Comparison of ENCODE assay signal across 29 cellular contexts in genomic region chr1:107575226-107575625, GRCh38.
"Had no signal": no experiment of that assay in that cellular context is flagged by ENCODE, and none has a peak within 500 bp of the region (broad histone marks: within the 10 kb centered on the region; RNA-seq: fewer than 3 reads in every experiment).

No MANE protein-coding gene starts in this region.

- H3K27ac ChIP-seq: ascending aorta, cardiac muscle cell, SJCRH30, SK-N-MC had no signal

- H3K4me1 Mint-ChIP-seq: activated CD4-positive, alpha-beta T cell treated with anti-CD3 and anti-CD28 coated beads, Interleukin-2, amount 10 ng/mL, durations not matched to agents 24 days and 14 days; activated naive CD4-positive, alpha-beta T cell treated with anti-CD3 and anti-CD28 coated beads, Interleukin-2, amount 50 U/mL, for 24 hours; activated naive CD8-positive, alpha-beta T cell treated with anti-CD3 and anti-CD28 coated beads, Interleukin-2, amount 10 ng/mL, durations not matched to agents 7 days and 5 days; central memory CD8-positive, alpha-beta T cell had no signal

- H3K4me3 Mint-ChIP-seq: activated CD4-positive, alpha-beta T cell treated with anti-CD3 and anti-CD28 coated beads, Interleukin-2, amount 10 ng/mL, durations not matched to agents 24 days and 14 days; activated CD8-positive, alpha-beta T cell treated with anti-CD3 and anti-CD28 coated beads, Interleukin-2, amount 10 ng/mL, durations not matched to agents 7 days and 5 days; activated naive CD4-positive, alpha-beta T cell treated with anti-CD3 and anti-CD28 coated beads, Interleukin-2, amount 50 U/mL, for 24 hours; activated naive CD8-positive, alpha-beta T cell treated with anti-CD3 and anti-CD28 coated beads, Interleukin-2, amount 10 ng/mL, durations not matched to agents 7 days and 5 days; activated T-cell treated with anti-CD3 and anti-CD28 coated beads, Interleukin-2, amount 50 U/mL, for 24 hours; central memory CD8-positive, alpha-beta T cell had no signal

- H3K4me1 ChIP-seq: ascending aorta, SJCRH30 had no signal

- DNase-seq: activated CD4-positive, alpha-beta T cell treated with anti-CD3 and anti-CD28 coated beads, Interleukin-2, amount 10 ng/mL, durations not matched to agents 24 days and 14 days; activated CD4-positive, alpha-beta T cell treated with anti-CD3 and anti-CD28 coated beads, Interleukin-2, amount 50 U/mL, for 4 hours; activated CD8-positive, alpha-beta T cell treated with anti-CD3 and anti-CD28 coated beads, Interleukin-2, amount 10 ng/mL, durations not matched to agents 7 days and 5 days; activated gamma-delta T cell; activated naive CD4-positive, alpha-beta T cell treated with Interleukin-2 at 50 U/mL for 16 hours; activated naive CD8-positive, alpha-beta T cell treated with anti-CD3 and anti-CD28 coated beads, Interleukin-2, amount 10 ng/mL, durations not matched to agents 7 days and 5 days; activated T-cell treated with anti-CD3 and anti-CD28 coated beads, Interleukin-2, amount 50 U/mL, for 24 hours; amygdala; Kasumi-1; KG1; NCI-H1048; NCI-H1105 treated with DMSO at 0.1 percent for 48 hours; NCI-H1436; NCI-H1694; NCI-H1930; NCI-H2081 treated with DMSO at 0.1 percent for 48 hours; NCI-H345; NCI-H510A; NCI-H526; NCI-H748 treated with DMSO at 0.1 percent for 48 hours; NK-92 treated with Interleukin-12 subunit alpha and Interleukin-12 subunit beta, amount 100 ng/mL, for 24 hours; SHP77; SJCRH30 had no signal

- H3K36me3 Mint-ChIP-seq: activated naive CD8-positive, alpha-beta T cell treated with anti-CD3 and anti-CD28 coated beads, Interleukin-2, amount 10 ng/mL, durations not matched to agents 7 days and 5 days had no signal

- H3K9me3 ChIP-seq: ascending aorta, SJCRH30 had no signal

- H3K27ac Mint-ChIP-seq: activated CD4-positive, alpha-beta T cell treated with anti-CD3 and anti-CD28 coated beads, Interleukin-2, amount 10 ng/mL, durations not matched to agents 24 days and 14 days; activated CD8-positive, alpha-beta T cell treated with anti-CD3 and anti-CD28 coated beads, Interleukin-2, amount 10 ng/mL, durations not matched to agents 7 days and 5 days; activated naive CD4-positive, alpha-beta T cell treated with anti-CD3 and anti-CD28 coated beads, Interleukin-2, amount 50 U/mL, for 24 hours; activated naive CD8-positive, alpha-beta T cell treated with anti-CD3 and anti-CD28 coated beads, Interleukin-2, amount 10 ng/mL, durations not matched to agents 7 days and 5 days; activated T-cell treated with anti-CD3 and anti-CD28 coated beads, Interleukin-2, amount 50 U/mL, for 24 hours; activated T-helper 2 cell treated with anti-CD3 and anti-CD28 coated beads, Interferon-gamma antibody, Interleukin-2, Interleukin-4, amounts not matched to agents 10 μg/mL and 5 μg/mL and 100 μg/mL, durations not matched to agents 14 hours and 24 hours and 36 hours had no signal

- H3K9me3 Mint-ChIP-seq: activated CD4-positive, alpha-beta T cell treated with anti-CD3 and anti-CD28 coated beads, Interleukin-2, amount 10 ng/mL, durations not matched to agents 24 days and 14 days; activated naive CD4-positive, alpha-beta T cell treated with anti-CD3 and anti-CD28 coated beads, Interleukin-2, amount 50 U/mL, for 24 hours; activated T-cell treated with anti-CD3 and anti-CD28 coated beads, Interleukin-2, amount 50 U/mL, for 24 hours; activated T-helper 2 cell treated with anti-CD3 and anti-CD28 coated beads, Interferon-gamma antibody, Interleukin-2, Interleukin-4, amounts not matched to agents 10 μg/mL and 5 μg/mL and 100 μg/mL, durations not matched to agents 14 hours and 24 hours and 36 hours; central memory CD8-positive, alpha-beta T cell had no signal

- ATAC-seq: activated CD8-positive, alpha-beta T cell treated with anti-CD3 and anti-CD28 coated beads, Interleukin-2, amount 10 ng/mL, durations not matched to agents 7 days and 5 days had no signal

- H3K4me3 ChIP-seq: ascending aorta, cardiac muscle cell, SJCRH30, SK-N-MC had no signal

- H3K27me3 ChIP-seq: ascending aorta, cardiac muscle cell, SJCRH30 had no signal

- H3K36me3 ChIP-seq: ascending aorta, cardiac muscle cell, SJCRH30 had no signal

- H3K27me3 Mint-ChIP-seq: activated CD4-positive, alpha-beta T cell treated with anti-CD3 and anti-CD28 coated beads, Interleukin-2, amount 10 ng/mL, durations not matched to agents 24 days and 14 days; activated naive CD4-positive, alpha-beta T cell treated with anti-CD3 and anti-CD28 coated beads, Interleukin-2, amount 50 U/mL, for 24 hours; activated naive CD8-positive, alpha-beta T cell treated with anti-CD3 and anti-CD28 coated beads, Interleukin-2, amount 10 ng/mL, durations not matched to agents 7 days and 5 days; activated T-cell treated with anti-CD3 and anti-CD28 coated beads, Interleukin-2, amount 50 U/mL, for 24 hours; central memory CD8-positive, alpha-beta T cell had no signal
